Comparison of ENCODE assay signal across 9 cellular contexts in the genomic region with DNA sequence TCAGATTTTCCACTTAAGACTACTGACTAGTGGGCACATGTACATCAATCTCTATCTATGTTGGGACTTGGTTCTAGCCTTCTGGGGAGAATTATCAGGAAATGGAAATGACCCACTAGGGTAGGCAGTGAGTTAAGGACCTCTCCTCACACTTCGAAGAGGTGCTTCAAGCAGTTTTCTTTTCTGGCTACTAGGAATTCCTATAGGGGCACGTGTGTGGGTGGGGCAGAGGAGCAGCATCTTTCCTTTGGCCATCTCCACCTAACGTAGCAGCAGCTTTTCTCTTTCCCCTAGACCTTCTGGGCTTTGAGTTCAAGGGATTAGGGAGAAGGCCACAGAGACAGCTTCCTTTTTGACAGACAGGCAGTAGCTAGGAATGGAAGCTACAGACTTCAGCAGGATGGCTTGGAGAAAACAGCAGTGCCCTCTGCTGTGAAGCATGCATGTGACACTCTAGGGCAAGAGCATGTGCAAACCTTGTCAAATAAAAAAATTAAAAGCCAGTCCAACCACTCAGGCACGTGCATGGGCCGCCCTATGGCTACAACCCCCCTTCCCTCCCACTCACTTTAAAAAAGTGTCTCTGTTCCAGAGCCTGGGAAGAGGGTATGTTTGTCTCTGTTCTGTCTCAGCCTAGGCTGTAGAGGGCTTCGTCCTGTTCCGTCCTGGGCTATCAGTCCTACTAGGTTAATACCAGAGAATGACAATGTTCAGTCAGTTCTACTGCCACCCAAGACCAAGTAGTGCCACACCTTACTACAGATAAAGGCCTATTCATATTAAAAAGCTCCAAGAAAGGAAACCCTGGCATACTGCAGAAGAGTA. TPM values are rescaled to one million over a fixed set of nuclear protein-coding genes. Genes with fewer than 3 reads are reported as not detected.
A peak's percentile ranks its signal among the peaks of the same experiment; 100 is the strongest.
DNase-seq lines count a peak whose midpoint lies in the region; ATAC-seq and TF ChIP-seq lines count a peak whose summit lies in the region.
"Had no signal": no experiment of that assay in that cellular context is flagged by ENCODE, and none has a peak within 500 bp of the region (broad histone marks: within the 10 kb centered on the region; RNA-seq: fewer than 3 reads in every experiment).

No MANE protein-coding gene starts in this region.

- no peak overlapping the region for H3K27ac Mint-ChIP-seq in T-helper 17 cell

- no peak for TF ChIP-seq POLR2A in body of pancreas (IDR thresholded peaks at IDR 0.05)

- TF ChIP-seq CTCF in 22Rv1 (IDR thresholded peaks at IDR 0.05), result peak; percentile 83
- peak in 6 of 7 experiments; percentile 21 to 74 (median 56) for TF ChIP-seq CTCF in body of pancreas (IDR thresholded peaks at IDR 0.05)
- peak; percentile 65 for TF ChIP-seq CTCF in kidney epithelial cell (IDR thresholded peaks at IDR 0.05; ENCODE audit: insufficient read depth, low read length, poor library complexity, severe bottlenecking)

- no peaks in the 10 kb centered on the region for H3K9me3 ChIP-seq in body of pancreas
- no peaks in the 10 kb centered on the region for H3K9me3 ChIP-seq in aorta (ENCODE audit: control insufficient read depth, low read length)
- no peaks in the 10 kb centered on the region for H3K9me3 ChIP-seq in T-helper 17 cell (ENCODE audit: control insufficient read depth, low read length, poor library complexity, severe bottlenecking)

- H3K36me3 ChIP-seq in body of pancreas (replicated peaks in 1 of 2; ENCODE audit: insufficient read depth in 1 of 2, low read depth in 2 of 2), result no peaks in the 10 kb centered on the region
- no peaks in the 10 kb centered on the region for H3K36me3 ChIP-seq in kidney epithelial cell (ENCODE audit: control insufficient read depth, insufficient read depth, low read length)
- no peaks in the 10 kb centered on the region for H3K36me3 ChIP-seq in aorta (ENCODE audit: control insufficient read depth in 1 of 2, insufficient read depth in 2 of 2, low read length in 1 of 2)

- peak; percentile 82 for ATAC-seq in body of pancreas
- peak; percentile 54 for ATAC-seq in aorta (ENCODE audit: low FRiP score)
- ATAC-seq in GM18519 (IDR thresholded peaks at IDR 0.05; ENCODE audit: low FRiP score, unreplicated experiment), result no peak
- no peak for ATAC-seq in T-helper 17 cell

- H3K4me1 Mint-ChIP-seq in T-helper 17 cell, result peaks cover 2% of the 10 kb centered on the region

- no peak overlapping the region for H3K4me3 ChIP-seq in body of pancreas
- no peak overlapping the region for H3K4me3 ChIP-seq in kidney epithelial cell (ENCODE audit: low read depth, low read length)
- no peak overlapping the region for H3K4me3 ChIP-seq in aorta (ENCODE audit: low read length in 2 of 2)

- intact Hi-C loops in body of pancreas (cut with DNase I) (no loop called here), aorta (cut with DNase I) (loop anchor here in 1 of 2 donors (5.0 kb wide), 1 partner anchor 61 kb away; no protein-coding TSS in a partner anchor)

- 58 to 59% methylated on average over 7 of the region's 7 CpGs for WGBS in body of pancreas, 2 donors
- 61 to 65% methylated on average over 7 of the region's 7 CpGs for WGBS in aorta, 2 donors

- H3K27me3 ChIP-seq in body of pancreas (no peaks in the 10 kb centered on the region), kidney epithelial cell (ENCODE audit: control insufficient read depth, insufficient read depth, low read length) (no peaks in the 10 kb centered on the region), aorta (ENCODE audit: control insufficient read depth in 1 of 2, insufficient read depth in 2 of 2, low read length in 1 of 2) (no peaks in the 10 kb centered on the region)

- H3K36me3 Mint-ChIP-seq in T-helper 17 cell (ENCODE audit: low read depth), result no peaks in the 10 kb centered on the region

- H3K4me1 ChIP-seq in body of pancreas (no peaks in the 10 kb centered on the region), aorta (ENCODE audit: control insufficient read depth in 1 of 2, insufficient read depth in 2 of 2, low read length in 2 of 2) (no peaks in the 10 kb centered on the region)

- H3K27me3 Mint-ChIP-seq in T-helper 17 cell, result peaks cover under 1% of the 10 kb centered on the region

- H3K27ac ChIP-seq in 22Rv1 (peak overlapping the region; percentile 25; the same call in 1 of the 2 replicates), body of pancreas (no peak overlapping the region), aorta (ENCODE audit: low read depth in 1 of 2, low read length in 2 of 2) (no peak overlapping the region)

- DNase-seq in GM03348 (ENCODE audit: low spot score) (peak; percentile 68), NCI-H2227 treated with DMSO at 0.1 percent for 48 hours (lab: John Stamatoyannopoulos, UW) (peak; percentile 28), body of pancreas (peak; percentile 46 to 72 (median 61)), kidney epithelial cell (ENCODE audit: low read depth) (peak; percentile 18), aorta (no peak), T-helper 17 cell (no peak)

- H3K4me3 Mint-ChIP-seq in T-helper 17 cell, result no peak overlapping the region

RNA-seq across cellular contexts. Expression of a gene that starts 8.7 kb away (rescaled TPM):
- total RNA-seq in body of pancreas (1 to 10 TPM; 1.8 to 4.3 TPM), kidney epithelial cell (0.08 TPM in 1 of 2 replicates, not detected in the other), aorta (1 to 10 TPM in 1 of 2 donors, under 1 TPM in 1; 0.55 to 3.2 TPM), T-helper 17 cell (not detected)
- polyA plus RNA-seq in aorta, result not detected
- total RNA-seq: temporal lobe had no signal

RNA-seq across cellular contexts. Expression of a gene that starts 48.5 kb away (rescaled TPM):
- total RNA-seq in body of pancreas (not detected), kidney epithelial cell (1.9 and 2.0 TPM in 2 replicates), aorta (not detected), T-helper 17 cell (not detected)
- polyA plus RNA-seq in aorta, result under 1 TPM in 1 of 2 donors, not detected in 1; 0.38 TPM

RNA-seq across cellular contexts. Expression of a gene that starts 54.9 kb away (rescaled TPM):
- total RNA-seq in body of pancreas (10 to 100 TPM; 12.5 to 33.7 TPM), kidney epithelial cell (26.3 and 36.8 TPM in 2 replicates), aorta (10 to 100 TPM; 25.8 to 26.7 TPM), T-helper 17 cell (10 to 100 TPM; 50.1 to 59.8 TPM)
- polyA plus RNA-seq in aorta, result 10 to 100 TPM in 1 of 2 donors, 1 to 10 TPM in 1; 9.9 to 14.7 TPM

Comparison
In these comparisons a context has a peak if more than half of its experiments do, and no peak if none do; other contexts are left out.
1. DNase-seq: peak in GM03348 (single experiment), NCI-H2227 treated with DMSO at 0.1 percent for 48 hours (single experiment), body of pancreas (4 of 4) and kidney epithelial cell (single experiment); none in aorta (0 of 2) and T-helper 17 cell (0 of 3).
2. ATAC-seq: peak in body of pancreas (single experiment) and aorta (single experiment); none in GM18519 (single experiment) and T-helper 17 cell (single experiment).
3. Peak in every context shown above with its lines, with median percentiles within 50 percentile points of each other: CTCF ChIP-seq.